Comparison of ENCODE assay signal across 23 cellular contexts in genomic region chr9:79946718-79947117, GRCh38.
DNase-seq lines count a peak whose midpoint lies in the region; ATAC-seq, FAIRE-seq and TF ChIP-seq lines count a peak whose summit lies in the region.
"Had no signal": no experiment of that assay in that cellular context is flagged by ENCODE, and none has a peak within 500 bp of the region (broad histone marks: within the 10 kb centered on the region; RNA-seq: fewer than 3 reads in every experiment).

No MANE protein-coding gene starts in this region.

- H3K9me1 ChIP-seq in IMR-90 (ENCODE audit: insufficient read depth, low read length): no peaks in the 10 kb centered on the region

- H4K5ac ChIP-seq in IMR-90 (ENCODE audit: low read depth, low read length): no peak overlapping the region

- no peak for FAIRE-seq in HTR-8/SVneo (lab: Jason Lieb, UNC)
- FAIRE-seq: keratinocyte had no signal

- TF ChIP-seq POLR2A in IMR-90 (IDR thresholded peaks at IDR 0.05; ENCODE audit: low read depth, low read length): no peak

- H2BK5ac ChIP-seq in IMR-90 (ENCODE audit: low read depth, low read length, poor library complexity, severe bottlenecking): no peak overlapping the region

- no peak overlapping the region for H3K4ac ChIP-seq in IMR-90 (ENCODE audit: low read depth, low read length)

- peak overlapping the region; percentile 33; the same call in 1 of the 2 replicates for H3K18ac ChIP-seq in IMR-90 (ENCODE audit: low read depth, low read length)

- no peaks in the 10 kb centered on the region for H3K36me3 Mint-ChIP-seq in activated CD4-positive, alpha-beta memory T cell treated with anti-CD3 and anti-CD28 coated beads, Interleukin-2, amount 10 ng/mL, durations not matched to agents 7 days and 5 days (ENCODE audit: low read depth)
- H3K36me3 Mint-ChIP-seq: CD8-positive, alpha-beta T cell; natural killer cell had no signal

- POLR2A ChIA-PET in IMR-90 (lab: Charles Lee; ENCODE audit: unreplicated experiment): no interaction called here
- POLR2A ChIA-PET in activated CD4-positive, alpha-beta memory T cell treated with anti-CD3 and anti-CD28 coated beads, Interleukin-2, amount 10 ng/mL, durations not matched to agents 7 days and 5 days (lab: Charles Lee): no interaction called here

- no peak overlapping the region; the same call in 1 of the 2 replicates for H3K4me2 ChIP-seq in IMR-90 (ENCODE audit: low read depth, low read length)

- H2AK9ac ChIP-seq in IMR-90 (replicated peaks; ENCODE audit: low read depth, low read length, poor library complexity): no peak overlapping the region

- no peak overlapping the region for H3K27ac Mint-ChIP-seq in activated CD4-positive, alpha-beta memory T cell treated with anti-CD3 and anti-CD28 coated beads, Interleukin-2, amount 10 ng/mL, durations not matched to agents 7 days and 5 days
- H3K27ac Mint-ChIP-seq: CD8-positive, alpha-beta T cell; dendritic cell treated with granulocyte-macrophage colony-stimulating factor and Interleukin-4, amounts not matched to agents 40 ng/mL and 50 ng/mL, for 4 days; natural killer cell had no signal

- H2BK20ac ChIP-seq in IMR-90 (ENCODE audit: low read depth, low read length): no peak overlapping the region

- H3K56ac ChIP-seq in IMR-90 (ENCODE audit: extremely low read depth, insufficient read depth, low read length): no peak overlapping the region

- in situ Hi-C loops in IMR-90 (cut with MboI; ENCODE audit: low sequenced_read_pairs): no loop called here
- in situ Hi-C loops in astrocyte of the cerebellum (cut with HindIII; ENCODE audit: low sequenced_read_pairs): no loop called here
- in situ Hi-C loops in ACHN (cut with HindIII; ENCODE audit: low pct_ligation_motif_present, low pct_unique_long_range_greater_than_20kb, low sequenced_read_pairs): no loop called here

- H3K9me3 Mint-ChIP-seq in activated CD4-positive, alpha-beta memory T cell treated with anti-CD3 and anti-CD28 coated beads, Interleukin-2, amount 10 ng/mL, durations not matched to agents 7 days and 5 days: no peaks in the 10 kb centered on the region
- H3K9me3 Mint-ChIP-seq: CD8-positive, alpha-beta T cell; dendritic cell treated with granulocyte-macrophage colony-stimulating factor and Interleukin-4, amounts not matched to agents 40 ng/mL and 50 ng/mL, for 4 days; natural killer cell had no signal

- H3K9ac ChIP-seq in IMR-90 (ENCODE audit: low read depth, low read length): no peak overlapping the region

- BruUV-seq in IMR-90 (replicated peaks; lab: Mats Ljungman, UMichigan): no TSS peak

- H3K27me3 ChIP-seq in IMR-90 (ENCODE audit: control insufficient read depth, insufficient read depth, low read length): no peaks in the 10 kb centered on the region
- H3K27me3 ChIP-seq: body of pancreas, gastrocnemius medialis, tibial artery had no signal

- no peak overlapping the region; the same call in 1 of the 2 replicates for H3K27ac ChIP-seq in IMR-90 (ENCODE audit: insufficient read depth, low read length)
- H3K27ac ChIP-seq: body of pancreas, gastrocnemius medialis, tibial artery had no signal

- no peak overlapping the region for H3K14ac ChIP-seq in IMR-90 (replicated peaks; ENCODE audit: low read depth, low read length)

- no peaks in the 10 kb centered on the region for H3K9me3 ChIP-seq in IMR-90 (ENCODE audit: control insufficient read depth, insufficient read depth, low read length)
- H3K9me3 ChIP-seq: body of pancreas, gastrocnemius medialis, HAP-1, tibial artery had no signal

- intact Hi-C loops in IMR-90 (cut with micrococcal nuclease): loop anchor here (10.0 kb wide), 1 partner anchor 202 kb away; no protein-coding TSS in a partner anchor

- H2AK5ac ChIP-seq in IMR-90 (ENCODE audit: low read depth, low read length): no peak overlapping the region

- no peak overlapping the region for H4K91ac ChIP-seq in IMR-90 (ENCODE audit: insufficient read depth, low read depth, low read length)

- no peak overlapping the region for H3K4me3 ChIP-seq in IMR-90 (ENCODE audit: insufficient read depth, low read depth, low read length)
- no peak overlapping the region for H3K4me3 ChIP-seq in astrocyte of the cerebellum (ENCODE audit: low read depth, low read length)
- no peak overlapping the region for H3K4me3 ChIP-seq in fibroblast of villous mesenchyme (ENCODE audit: low read depth, low read length)
- H3K4me3 ChIP-seq in skeletal muscle cell (ENCODE audit: low read depth, low read length): no peak overlapping the region
- H3K4me3 ChIP-seq: body of pancreas, gastrocnemius medialis, HAP-1, tibial artery had no signal

- 0 out of 4 replicates have a peak overlapping the region, but pooled peaks of 1 of the 2 experiments have one; percentile 30 for H4K8ac ChIP-seq in IMR-90 (ENCODE audit: low read depth in 2 of 2, low read length in 2 of 2)

- H3K79me1 ChIP-seq in IMR-90 (ENCODE audit: low read depth in 1 of 2, low read length in 2 of 2): no peaks in the 10 kb centered on the region

- H3K23ac ChIP-seq in IMR-90 (ENCODE audit: low read depth, low read length): no peak overlapping the region

- no peaks in the 10 kb centered on the region for H3K36me3 ChIP-seq in IMR-90 (ENCODE audit: control insufficient read depth, insufficient read depth, low read length)
- H3K36me3 ChIP-seq: gastrocnemius medialis, HAP-1, tibial artery had no signal

- no peak for TF ChIP-seq RAD21 in IMR-90 (IDR thresholded peaks at IDR 0.05; ENCODE audit: low read length)

- no CpG with 5 or more reads among the region's 2 CpGs for WGBS in IMR-90 (ENCODE audit: extremely low coverage in 2 of 2, insufficient read length in 1 of 2), 2 experiments

- CTCF ChIA-PET in IMR-90 (lab: Yijun Ruan, JAX): no interaction called here
- CTCF ChIA-PET in activated CD4-positive, alpha-beta memory T cell treated with anti-CD3 and anti-CD28 coated beads, Interleukin-2, amount 10 ng/mL, durations not matched to agents 7 days and 5 days (lab: Charles Lee): no interaction called here

- no peak overlapping the region for H3K4me3 Mint-ChIP-seq in activated CD4-positive, alpha-beta memory T cell treated with anti-CD3 and anti-CD28 coated beads, Interleukin-2, amount 10 ng/mL, durations not matched to agents 7 days and 5 days
- H3K4me3 Mint-ChIP-seq: CD8-positive, alpha-beta T cell; dendritic cell treated with granulocyte-macrophage colony-stimulating factor and Interleukin-4, amounts not matched to agents 40 ng/mL and 50 ng/mL, for 4 days; natural killer cell had no signal

- no peak for TF ChIP-seq CTCF in IMR-90 (conservative IDR thresholded peaks at IDR 0.05; ENCODE audit: low read depth, low read length)
- TF ChIP-seq CTCF in astrocyte of the cerebellum (IDR thresholded peaks at IDR 0.05; ENCODE audit: low read depth, low read length, missing control alignments): no peak
- no peak for TF ChIP-seq CTCF in fibroblast of villous mesenchyme (IDR thresholded peaks at IDR 0.05; ENCODE audit: insufficient read depth, low read depth, low read length)

- dilution Hi-C loops in IMR-90 (cut with HindIII; ENCODE audit: low sequenced_read_pairs, unreplicated experiment): no loop called here

- DNase-seq in IMR-90 (peak; percentile 32), astrocyte of the cerebellum (ENCODE audit: low read depth) (peak; percentile 33), fibroblast of villous mesenchyme (ENCODE audit: low read depth) (peak; percentile 5), skeletal muscle cell (ENCODE audit: low read depth) (peak; percentile 10), ACHN (no peak), HTR-8/SVneo (ENCODE audit: insufficient read length, low spot score) (no peak)
- no peak for DNase-seq in activated CD4-positive, alpha-beta memory T cell treated with anti-CD3 and anti-CD28 coated beads, Interleukin-2, amount 10 ng/mL, durations not matched to agents 7 days and 5 days
- DNase-seq: activated CD4-positive, alpha-beta T cell treated with anti-CD3 and anti-CD28 coated beads for 1 hour; activated naive CD4-positive, alpha-beta T cell treated with anti-CD3 and anti-CD28 coated beads, Interleukin-2, amount 50 U/mL, for 16 hours; body of pancreas; CD8-positive, alpha-beta T cell; DND-41; gastrocnemius medialis; natural killer cell; NCI-H1092; NCI-H510A treated with DMSO at 0.1 percent for 48 hours; posterior cingulate gyrus; stimulated activated CD4-positive, alpha-beta T cell treated with anti-CD3 and anti-CD28 coated beads, Interleukin-1b, Interleukin-23, amount 100 ng/mL, for 48 hours; stimulated activated naive CD4-positive, alpha-beta T cell treated with Interleukin-2 at 50 U/mL for 16 hours; tibial artery had no signal

- no peaks in the 10 kb centered on the region for H3K27me3 Mint-ChIP-seq in activated CD4-positive, alpha-beta memory T cell treated with anti-CD3 and anti-CD28 coated beads, Interleukin-2, amount 10 ng/mL, durations not matched to agents 7 days and 5 days
- H3K27me3 Mint-ChIP-seq: dendritic cell treated with granulocyte-macrophage colony-stimulating factor and Interleukin-4, amounts not matched to agents 40 ng/mL and 50 ng/mL, for 4 days had no signal

- H2BK120ac ChIP-seq in IMR-90 (ENCODE audit: low read depth, low read length): no peak overlapping the region

- H3K4me1 Mint-ChIP-seq in activated CD4-positive, alpha-beta memory T cell treated with anti-CD3 and anti-CD28 coated beads, Interleukin-2, amount 10 ng/mL, durations not matched to agents 7 days and 5 days: no peaks in the 10 kb centered on the region
- H3K4me1 Mint-ChIP-seq: natural killer cell had no signal

- no peaks in the 10 kb centered on the region for H4K20me1 ChIP-seq in IMR-90 (ENCODE audit: insufficient read depth, low read length)

- no peak overlapping the region for H2BK15ac ChIP-seq in IMR-90 (ENCODE audit: low read depth, low read length)

- peaks cover 2% of the 10 kb centered on the region; the same call in 1 of the 2 replicates for H3K4me1 ChIP-seq in IMR-90 (ENCODE audit: control insufficient read depth, insufficient read depth, low read length)
- H3K4me1 ChIP-seq: body of pancreas, gastrocnemius medialis, tibial artery had no signal

- H2AFZ ChIP-seq in IMR-90 (replicated peaks; ENCODE audit: low read length, poor library complexity): no peak overlapping the region

- ATAC-seq in IMR-90 (ENCODE audit: low read depth): peak; percentile 68; the same call in 1 of the 2 replicates
- ATAC-seq: body of pancreas; CD8-positive, alpha-beta T cell; gastrocnemius medialis; natural killer cell had no signal

TF ChIP-seq in IMR-90, 13 proteins besides CTCF, POLR2A, EP300 and RAD21:
- TF ChIP-seq USF2 (IDR thresholded peaks at IDR 0.05; ENCODE audit: low read depth, low read length): no peak

Comparison
In these comparisons a context has a peak if more than half of its experiments do, and no peak if none do; other contexts are left out.
1. DNase-seq: peak in IMR-90 (single experiment), astrocyte of the cerebellum (single experiment), fibroblast of villous mesenchyme (single experiment) and skeletal muscle cell (single experiment); none in ACHN (single experiment), activated CD4-positive, alpha-beta memory T cell treated with anti-CD3 and anti-CD28 coated beads, Interleukin-2, amount 10 ng/mL, durations not matched to agents 7 days and 5 days (single experiment) and HTR-8/SVneo (single experiment).